14 cellular contexts compared by ENCODE assay signal in genomic region chr6:31700716-31701401, GRCh38. TPM values are rescaled to one million over a fixed set of nuclear protein-coding genes. Genes with fewer than 3 reads are reported as not detected.
DNase-seq lines count a peak whose midpoint lies in the region; ATAC-seq and TF ChIP-seq lines count a peak whose summit lies in the region.
"Had no signal": no experiment of that assay in that cellular context is flagged by ENCODE, and none has a peak within 500 bp of the region (broad histone marks: within the 10 kb centered on the region; RNA-seq: fewer than 3 reads in every experiment).

No MANE protein-coding gene starts in this region.

- H2BK5ac ChIP-seq in mesendoderm (ENCODE audit: low read length) = no peak overlapping the region

- H2BK120ac ChIP-seq in mesendoderm (ENCODE audit: low read depth, low read length) = no peak overlapping the region

- CTCF ChIA-PET in activated naive CD4-positive, alpha-beta T cell treated with anti-CD3 and anti-CD28 coated beads, Interleukin-2, amount 10 ng/mL, durations not matched to agents 7 days and 5 days (lab: Charles Lee) = no interaction called here
- CTCF ChIA-PET in activated naive CD4-positive, alpha-beta T cell treated with anti-CD3 and anti-CD28 coated beads for 36 hours (lab: Charles Lee) = interaction anchor here (0.6 kb wide), 1 partner anchor 354 kb away, joined by 3 read pairs; no protein-coding TSS in a partner anchor
- CTCF ChIA-PET in activated CD8-positive, alpha-beta T cell treated with anti-CD3 and anti-CD28 coated beads, Interleukin-2, amount 10 ng/mL, durations not matched to agents 7 days and 5 days (lab: Charles Lee) = interaction anchor here (2.2 kb wide), 1 partner anchor 69 kb away, joined by 5 read pairs; no protein-coding TSS in a partner anchor
- CTCF ChIA-PET in A673 (lab: Charles Lee) = no interaction called here

- no peak overlapping the region for H4K8ac ChIP-seq in mesendoderm (ENCODE audit: low read depth, low read length)

- H3K36me3 Mint-ChIP-seq in activated naive CD4-positive, alpha-beta T cell treated with anti-CD3 and anti-CD28 coated beads, Interleukin-2, amount 10 ng/mL, durations not matched to agents 7 days and 5 days = peaks cover 28% of the 10 kb centered on the region
- peaks cover 18% of the 10 kb centered on the region for H3K36me3 Mint-ChIP-seq in activated naive CD4-positive, alpha-beta T cell treated with anti-CD3 and anti-CD28 coated beads for 36 hours (ENCODE audit: low read depth)
- peaks cover 34% of the 10 kb centered on the region for H3K36me3 Mint-ChIP-seq in activated CD8-positive, alpha-beta T cell treated with anti-CD3 and anti-CD28 coated beads, Interleukin-2, amount 10 ng/mL, durations not matched to agents 7 days and 5 days (ENCODE audit: low read depth)

- no peak overlapping the region for H3K4me2 ChIP-seq in mesendoderm (ENCODE audit: low read length)

- H3K18ac ChIP-seq in mesendoderm (ENCODE audit: low read length) = no peak overlapping the region

- H3K23ac ChIP-seq in mesendoderm (ENCODE audit: low read length) = no peak overlapping the region

- H3K4me1 ChIP-seq in mesendoderm (ENCODE audit: control insufficient read depth, low read depth, low read length) = peaks cover 7% of the 10 kb centered on the region
- H3K4me1 ChIP-seq in A673 (ENCODE audit: insufficient read depth, low read length, poor library complexity, severe bottlenecking) = peaks cover 7% of the 10 kb centered on the region

- peaks cover 17% of the 10 kb centered on the region for H3K79me2 ChIP-seq in mesendoderm (ENCODE audit: control insufficient read depth, insufficient read depth, low read length)

- WGBS in mesendoderm (ENCODE audit: extremely low coverage, insufficient coverage, low lambda C conversion rate) = no CpG with 5 or more reads among the region's 5 CpGs

- H3K9me3 ChIP-seq in A673 (ENCODE audit: low read depth, low read length, poor library complexity, severe bottlenecking) = no peaks in the 10 kb centered on the region
- H3K9me3 ChIP-seq: esophagus muscularis mucosa, spleen had no signal

- H3K36me3 ChIP-seq in mesendoderm (ENCODE audit: control insufficient read depth, insufficient read depth, low read length) = peaks cover 6% of the 10 kb centered on the region
- H3K36me3 ChIP-seq in A673 (ENCODE audit: insufficient read depth, low read length, poor library complexity, severe bottlenecking) = peaks cover 10% of the 10 kb centered on the region

- no peaks in the 10 kb centered on the region for H3K27me3 ChIP-seq in mesendoderm (ENCODE audit: insufficient read depth, low read length, poor library complexity)
- H3K27me3 ChIP-seq in A673 (replicated peaks; ENCODE audit: insufficient read depth, low read depth, low read length, poor library complexity) = no peaks in the 10 kb centered on the region
- H3K27me3 ChIP-seq: esophagus muscularis mucosa, spleen had no signal

- H3K4me3 ChIP-seq in mesendoderm (ENCODE audit: low read length) = no peak overlapping the region
- no peak overlapping the region for H3K4me3 ChIP-seq in A673 (ENCODE audit: low read depth, low read length, poor library complexity, severe bottlenecking)

- no peak overlapping the region for H2AK5ac ChIP-seq in mesendoderm (ENCODE audit: low read length)

- H3K4me1 Mint-ChIP-seq in activated naive CD4-positive, alpha-beta T cell treated with anti-CD3 and anti-CD28 coated beads, Interleukin-2, amount 10 ng/mL, durations not matched to agents 7 days and 5 days = peaks cover 43% of the 10 kb centered on the region
- peaks cover 28% of the 10 kb centered on the region for H3K4me1 Mint-ChIP-seq in activated naive CD4-positive, alpha-beta T cell treated with anti-CD3 and anti-CD28 coated beads for 36 hours (ENCODE audit: low read depth)
- peaks cover 25% of the 10 kb centered on the region for H3K4me1 Mint-ChIP-seq in activated CD8-positive, alpha-beta T cell treated with anti-CD3 and anti-CD28 coated beads, Interleukin-2, amount 10 ng/mL, durations not matched to agents 7 days and 5 days (ENCODE audit: low read depth)
- H3K4me1 Mint-ChIP-seq in stimulated activated naive CD8-positive, alpha-beta T cell treated with anti-CD3 and anti-CD28 coated beads, Interleukin-15, amount 100 ng/mL, for 72 hours = peaks cover 33% of the 10 kb centered on the region

- H3K27ac Mint-ChIP-seq in activated naive CD4-positive, alpha-beta T cell treated with anti-CD3 and anti-CD28 coated beads, Interleukin-2, amount 10 ng/mL, durations not matched to agents 7 days and 5 days = peak overlapping the region; percentile 22
- no peak overlapping the region for H3K27ac Mint-ChIP-seq in activated naive CD4-positive, alpha-beta T cell treated with anti-CD3 and anti-CD28 coated beads for 36 hours
- peak overlapping the region; percentile 58 for H3K27ac Mint-ChIP-seq in activated CD8-positive, alpha-beta T cell treated with anti-CD3 and anti-CD28 coated beads, Interleukin-2, amount 10 ng/mL, durations not matched to agents 7 days and 5 days
- no peak overlapping the region for H3K27ac Mint-ChIP-seq in stimulated activated naive CD8-positive, alpha-beta T cell treated with anti-CD3 and anti-CD28 coated beads, Interleukin-15, amount 100 ng/mL, for 72 hours

- no peak overlapping the region for H3K4ac ChIP-seq in mesendoderm (ENCODE audit: low read depth, low read length)

- H3K79me1 ChIP-seq in mesendoderm (ENCODE audit: low read length) = peaks cover 17% of the 10 kb centered on the region

- H4K5ac ChIP-seq in mesendoderm (ENCODE audit: low read length) = no peak overlapping the region

- POLR2A ChIA-PET in activated CD8-positive, alpha-beta T cell treated with anti-CD3 and anti-CD28 coated beads, Interleukin-2, amount 10 ng/mL, durations not matched to agents 7 days and 5 days (lab: Charles Lee) = no interaction called here
- POLR2A ChIA-PET in A673 (lab: Charles Lee; ENCODE audit: low non-redundant PET) = no interaction called here

- no peaks in the 10 kb centered on the region for H3K9me3 Mint-ChIP-seq in activated naive CD4-positive, alpha-beta T cell treated with anti-CD3 and anti-CD28 coated beads, Interleukin-2, amount 10 ng/mL, durations not matched to agents 7 days and 5 days
- H3K9me3 Mint-ChIP-seq in activated naive CD4-positive, alpha-beta T cell treated with anti-CD3 and anti-CD28 coated beads for 36 hours = no peaks in the 10 kb centered on the region
- no peaks in the 10 kb centered on the region for H3K9me3 Mint-ChIP-seq in activated CD8-positive, alpha-beta T cell treated with anti-CD3 and anti-CD28 coated beads, Interleukin-2, amount 10 ng/mL, durations not matched to agents 7 days and 5 days (ENCODE audit: insufficient read depth)
- no peaks in the 10 kb centered on the region for H3K9me3 Mint-ChIP-seq in stimulated activated naive CD8-positive, alpha-beta T cell treated with anti-CD3 and anti-CD28 coated beads, Interleukin-15, amount 100 ng/mL, for 72 hours

- BruUV-seq in A673 (replicated peaks; lab: Mats Ljungman, UMichigan) = no TSS peak

- ATAC-seq in activated CD8-positive, alpha-beta T cell treated with anti-CD3 and anti-CD28 coated beads, Interleukin-2, amount 10 ng/mL, durations not matched to agents 7 days and 5 days = no peak
- no peak for ATAC-seq in stimulated activated naive CD8-positive, alpha-beta T cell treated with anti-CD3 and anti-CD28 coated beads, Interleukin-15, amount 100 ng/mL, for 72 hours

- no peak overlapping the region for H2BK15ac ChIP-seq in mesendoderm (replicated peaks; ENCODE audit: low read depth)

- no peak for DNase-seq in activated naive CD4-positive, alpha-beta T cell treated with anti-CD3 and anti-CD28 coated beads, Interleukin-2, amount 10 ng/mL, durations not matched to agents 7 days and 5 days
- DNase-seq in activated naive CD4-positive, alpha-beta T cell treated with anti-CD3 and anti-CD28 coated beads for 36 hours = no peak
- DNase-seq in activated CD8-positive, alpha-beta T cell treated with anti-CD3 and anti-CD28 coated beads, Interleukin-2, amount 10 ng/mL, durations not matched to agents 7 days and 5 days = no peak
- DNase-seq in mesendoderm (no peak), DMS153 treated with DMSO at 0.1 percent for 48 hours (lab: John Stamatoyannopoulos, UW; ENCODE audit: unreplicated experiment) (no peak), substantia nigra (lab: John Stamatoyannopoulos, UW) (no peak), A673 (ENCODE audit: low spot score) (no peak)
- no peak for DNase-seq in stimulated activated naive CD8-positive, alpha-beta T cell treated with anti-CD3 and anti-CD28 coated beads, Interleukin-15, amount 100 ng/mL, for 72 hours
- DNase-seq: activated CD8-positive, alpha-beta memory T cell treated with anti-CD3 and anti-CD28 coated beads, Interleukin-2, amount 50 U/mL, for 48 hours; NCI-H226; spleen; T-helper 9 cell had no signal

- peak overlapping the region; percentile 96 for H3K4me3 Mint-ChIP-seq in activated naive CD4-positive, alpha-beta T cell treated with anti-CD3 and anti-CD28 coated beads, Interleukin-2, amount 10 ng/mL, durations not matched to agents 7 days and 5 days
- H3K4me3 Mint-ChIP-seq in activated naive CD4-positive, alpha-beta T cell treated with anti-CD3 and anti-CD28 coated beads for 36 hours = no peak overlapping the region
- H3K4me3 Mint-ChIP-seq in activated CD8-positive, alpha-beta T cell treated with anti-CD3 and anti-CD28 coated beads, Interleukin-2, amount 10 ng/mL, durations not matched to agents 7 days and 5 days = peak overlapping the region; percentile 97
- peak overlapping the region; percentile 27 to 38 for H3K4me3 Mint-ChIP-seq in stimulated activated naive CD8-positive, alpha-beta T cell treated with anti-CD3 and anti-CD28 coated beads, Interleukin-15, amount 100 ng/mL, for 72 hours

- no peaks in the 10 kb centered on the region for H3K27me3 Mint-ChIP-seq in activated naive CD4-positive, alpha-beta T cell treated with anti-CD3 and anti-CD28 coated beads, Interleukin-2, amount 10 ng/mL, durations not matched to agents 7 days and 5 days
- H3K27me3 Mint-ChIP-seq in activated naive CD4-positive, alpha-beta T cell treated with anti-CD3 and anti-CD28 coated beads for 36 hours (ENCODE audit: low read depth) = no peaks in the 10 kb centered on the region
- H3K27me3 Mint-ChIP-seq in activated CD8-positive, alpha-beta T cell treated with anti-CD3 and anti-CD28 coated beads, Interleukin-2, amount 10 ng/mL, durations not matched to agents 7 days and 5 days (ENCODE audit: low read depth) = no peaks in the 10 kb centered on the region
- no peaks in the 10 kb centered on the region for H3K27me3 Mint-ChIP-seq in stimulated activated naive CD8-positive, alpha-beta T cell treated with anti-CD3 and anti-CD28 coated beads, Interleukin-15, amount 100 ng/mL, for 72 hours

- TF ChIP-seq CTCF in A673 (conservative IDR thresholded peaks at IDR 0.05; ENCODE audit: low read depth, low read length) = no peak

- peak overlapping the region; percentile 19 for H3K9ac ChIP-seq in mesendoderm (ENCODE audit: low read length)

- H3K56ac ChIP-seq in mesendoderm (ENCODE audit: low read length) = peak overlapping the region; percentile 65

- H3K27ac ChIP-seq in mesendoderm (ENCODE audit: low read depth, low read length) (no peak overlapping the region), substantia nigra (ENCODE audit: low read depth, low read length, poor library complexity, severe bottlenecking) (no peak overlapping the region), A673 (ENCODE audit: low read depth, low read length, poor library complexity, severe bottlenecking) (no peak overlapping the region)

- intact Hi-C loops in activated naive CD4-positive, alpha-beta T cell treated with anti-CD3 and anti-CD28 coated beads for 36 hours (cut with micrococcal nuclease) = no loop called here
- intact Hi-C loops in A673 (cut with micrococcal nuclease; ENCODE audit: unreplicated experiment) = no loop called here

RNA-seq across cellular contexts. Expression of gene ABHD16A, which starts 2.3 kb away (rescaled TPM):
- 10 to 100 TPM; 19.9 to 22.5 TPM for total RNA-seq in activated naive CD4-positive, alpha-beta T cell treated with anti-CD3 and anti-CD28 coated beads for 36 hours
- 10 to 100 TPM; 52.1 to 55.4 TPM for total RNA-seq in activated CD8-positive, alpha-beta T cell treated with anti-CD3 and anti-CD28 coated beads, Interleukin-2, amount 10 ng/mL, durations not matched to agents 7 days and 5 days
- polyA plus RNA-seq in mesendoderm (2013, experiment 1 of 2) = 36.3 TPM
- polyA plus RNA-seq in mesendoderm (2013, experiment 2 of 2) = 34.1 TPM
- 36.3 and 45.6 TPM in 2 replicates for total RNA-seq in A673 (2021)

RNA-seq across cellular contexts. Expression of gene LY6G6F, which starts 5.8 kb away (rescaled TPM):
- not detected for total RNA-seq in activated naive CD4-positive, alpha-beta T cell treated with anti-CD3 and anti-CD28 coated beads for 36 hours
- total RNA-seq in activated CD8-positive, alpha-beta T cell treated with anti-CD3 and anti-CD28 coated beads, Interleukin-2, amount 10 ng/mL, durations not matched to agents 7 days and 5 days = not detected
- polyA plus RNA-seq in mesendoderm (2013, experiment 1 of 2) = not detected
- polyA plus RNA-seq in mesendoderm (2013, experiment 2 of 2) = not detected
- not detected in 2 replicates for total RNA-seq in A673 (2021)
- total RNA-seq: esophagus muscularis mucosa, mucosa of gallbladder had no signal

RNA-seq across cellular contexts. Expression of gene LY6G6D, which starts 14.3 kb away (rescaled TPM):
- not detected for total RNA-seq in activated naive CD4-positive, alpha-beta T cell treated with anti-CD3 and anti-CD28 coated beads for 36 hours
- not detected for total RNA-seq in activated CD8-positive, alpha-beta T cell treated with anti-CD3 and anti-CD28 coated beads, Interleukin-2, amount 10 ng/mL, durations not matched to agents 7 days and 5 days
- 0.80 TPM for polyA plus RNA-seq in mesendoderm (2013, experiment 1 of 2)
- 0.45 TPM for polyA plus RNA-seq in mesendoderm (2013, experiment 2 of 2)
- total RNA-seq in A673 (2021) = not detected in 2 replicates
- total RNA-seq: esophagus muscularis mucosa, mucosa of gallbladder, spleen had no signal
- polyA plus RNA-seq: spleen had no signal

RNA-seq across cellular contexts. Expression of gene LY6G5C, which starts 20.0 kb away (rescaled TPM):
- 1 to 10 TPM in 1 of 2 experiments, under 1 TPM in 1; 0.93 to 1.4 TPM for total RNA-seq in activated naive CD4-positive, alpha-beta T cell treated with anti-CD3 and anti-CD28 coated beads for 36 hours
- 1 to 10 TPM; 4.3 to 5.5 TPM for total RNA-seq in activated CD8-positive, alpha-beta T cell treated with anti-CD3 and anti-CD28 coated beads, Interleukin-2, amount 10 ng/mL, durations not matched to agents 7 days and 5 days
- polyA plus RNA-seq in mesendoderm (2013, experiment 1 of 2) = 1.3 TPM
- polyA plus RNA-seq in mesendoderm (2013, experiment 2 of 2) = 0.90 TPM
- 3.9 and 6.8 TPM in 2 replicates for total RNA-seq in A673 (2021)

RNA-seq across cellular contexts. Expression of gene LY6G6C, which starts 20.7 kb away (rescaled TPM):
- not detected for total RNA-seq in activated naive CD4-positive, alpha-beta T cell treated with anti-CD3 and anti-CD28 coated beads for 36 hours
- under 1 TPM in 1 of 2 experiments, not detected in 1; 0.26 TPM for total RNA-seq in activated CD8-positive, alpha-beta T cell treated with anti-CD3 and anti-CD28 coated beads, Interleukin-2, amount 10 ng/mL, durations not matched to agents 7 days and 5 days
- polyA plus RNA-seq in mesendoderm (2013, experiment 1 of 2) = 0.51 TPM
- polyA plus RNA-seq in mesendoderm (2013, experiment 2 of 2) = 0.29 TPM
- total RNA-seq in A673 (2021) = 0.42 and 0.80 TPM in 2 replicates
- total RNA-seq: esophagus muscularis mucosa, mucosa of gallbladder had no signal
- polyA plus RNA-seq: spleen had no signal

Comparison
In these comparisons a context has a peak if more than half of its experiments do, and no peak if none do; other contexts are left out.
1. H3K27ac Mint-ChIP-seq: peak in activated naive CD4-positive, alpha-beta T cell treated with anti-CD3 and anti-CD28 coated beads, Interleukin-2, amount 10 ng/mL, durations not matched to agents 7 days and 5 days (single experiment) and activated CD8-positive, alpha-beta T cell treated with anti-CD3 and anti-CD28 coated beads, Interleukin-2, amount 10 ng/mL, durations not matched to agents 7 days and 5 days (single experiment); none in activated naive CD4-positive, alpha-beta T cell treated with anti-CD3 and anti-CD28 coated beads for 36 hours (single experiment) and stimulated activated naive CD8-positive, alpha-beta T cell treated with anti-CD3 and anti-CD28 coated beads, Interleukin-15, amount 100 ng/mL, for 72 hours (0 of 2).
2. CTCF ChIA-PET loops: an anchor here in activated naive CD4-positive, alpha-beta T cell treated with anti-CD3 and anti-CD28 coated beads for 36 hours (0.6 kb wide) and activated CD8-positive, alpha-beta T cell treated with anti-CD3 and anti-CD28 coated beads, Interleukin-2, amount 10 ng/mL, durations not matched to agents 7 days and 5 days (2.2 kb wide); none called in activated naive CD4-positive, alpha-beta T cell treated with anti-CD3 and anti-CD28 coated beads, Interleukin-2, amount 10 ng/mL, durations not matched to agents 7 days and 5 days and A673.